Comparison of ENCODE assay signal across 23 cellular contexts in genomic region chr11:17046690-17047089, GRCh38.
"Had no signal": no experiment of that assay in that cellular context is flagged by ENCODE, and none has a peak within 500 bp of the region (broad histone marks: within the 10 kb centered on the region; RNA-seq: fewer than 3 reads in every experiment).

No MANE protein-coding gene starts in this region.

- H3K9me3 ChIP-seq: esophagus muscularis mucosa, gastroesophageal sphincter, heart left ventricle, left lung, lower lobe of right lung, mucosa of descending colon had no signal

- H3K36me3 ChIP-seq: esophagus muscularis mucosa, gastroesophageal sphincter, heart left ventricle, left lung, lower lobe of right lung had no signal

- ATAC-seq: foreskin keratinocyte, gastroesophageal sphincter, heart left ventricle, left cardiac atrium, left lung, left ventricle myocardium superior, lower lobe of right lung, mucosa of descending colon had no signal

- H3K4me3 ChIP-seq: coronary artery, dorsolateral prefrontal cortex, esophagus muscularis mucosa, gastroesophageal sphincter, heart left ventricle, hepatocyte, left lung, lower lobe of right lung, mucosa of descending colon had no signal

- DNase-seq: dermis blood vessel endothelial cell; dorsolateral prefrontal cortex; effector CD4-positive, alpha-beta T cell; effector memory CD4-positive, alpha-beta T cell; foreskin keratinocyte; heart left ventricle; hypothalamus; immature natural killer cell; islet precursor cell; kidney; kidney glomerular epithelial cell; left cardiac atrium; left lung; left ventricle myocardium superior; lower lobe of right lung; mesenchymal stem cell; naive B cell had no signal

- H3K4me3 Mint-ChIP-seq: immature natural killer cell, mesothelial cell of epicardium, naive B cell had no signal

- H3K4me1 ChIP-seq: esophagus muscularis mucosa, foreskin keratinocyte, gastroesophageal sphincter, heart left ventricle, left lung, lower lobe of right lung had no signal

- H3K9me3 Mint-ChIP-seq: immature natural killer cell had no signal

- H3K4me1 Mint-ChIP-seq: immature natural killer cell, naive B cell had no signal

- H3K36me3 Mint-ChIP-seq: immature natural killer cell had no signal

- H3K27ac Mint-ChIP-seq: immature natural killer cell, mesothelial cell of epicardium had no signal

- H3K27me3 ChIP-seq: dorsolateral prefrontal cortex, esophagus muscularis mucosa, gastroesophageal sphincter, heart left ventricle, hepatocyte, left lung had no signal

- H3K27ac ChIP-seq: coronary artery, dorsolateral prefrontal cortex, esophagus muscularis mucosa, foreskin keratinocyte, gastroesophageal sphincter, heart left ventricle, hepatocyte, left lung, lower lobe of right lung had no signal
